In genomic region chr15:90265271-90266060, GRCh38 we compare ENCODE assay signal across 9 cellular contexts. TPM values are rescaled to one million over a fixed set of nuclear protein-coding genes. Genes with fewer than 3 reads are reported as not detected.
DNase-seq lines count a peak whose midpoint lies in the region; ATAC-seq, FAIRE-seq and TF ChIP-seq lines count a peak whose summit lies in the region.
"Had no signal": no experiment of that assay in that cellular context is flagged by ENCODE, and none has a peak within 500 bp of the region (broad histone marks: within the 10 kb centered on the region; RNA-seq: fewer than 3 reads in every experiment).

Gene NGRN, plus strand, starts transcription at chr15:90265672. Its CDS starts 41 bp downstream, at chr15:90265713.

- no peaks in the 10 kb centered on the region; the same call in 1 of the 2 replicates for H3K4me1 ChIP-seq in BE2C

- no peaks in the 10 kb centered on the region for H3K9me3 ChIP-seq in BE2C

- peak; percentile 90 for ATAC-seq in HG03442 (IDR thresholded peaks at IDR 0.05; ENCODE audit: unreplicated experiment)

- DNase-seq in BE2C, result peak; percentile 92
- peak; percentile 83 for DNase-seq in GM19239 (ENCODE audit: insufficient read length, low spot score)
- DNase-seq in NCI-H510A treated with DMSO at 0.1 percent for 48 hours (lab: John Stamatoyannopoulos, UW), result peak; percentile 62
- DNase-seq in activated CD4-positive, alpha-beta T cell treated with anti-CD3 and anti-CD28 coated beads for 24 hours (ENCODE audit: low read depth in 2 of 2), result peak; percentile 84 to 85
- DNase-seq in cerebellum (ENCODE audit: low spot score), result peak; percentile 90
- peak; percentile 63 for DNase-seq in kidney epithelial cell (ENCODE audit: low read depth)
- peak; percentile 96 for DNase-seq in stimulated activated CD4-positive, alpha-beta T cell treated with anti-CD3 and anti-CD28 coated beads, Interleukin-15, amount 100 ng/mL, for 24 hours

- TF ChIP-seq CTCF in BE2C (IDR thresholded peaks at IDR 0.05; ENCODE audit: low read depth, low read length) (no peak), kidney epithelial cell (IDR thresholded peaks at IDR 0.05; ENCODE audit: insufficient read depth, low read length, poor library complexity, severe bottlenecking) (no peak)

- H3K4me3 ChIP-seq in BE2C (ENCODE audit: low read depth, low read length) (peak within 1 kb of the TSS; percentile 95), kidney epithelial cell (ENCODE audit: low read depth, low read length) (peak within 1 kb of the TSS; percentile 71)

- H3K36me3 ChIP-seq in BE2C (peaks cover 18% of the 10 kb centered on the region), kidney epithelial cell (ENCODE audit: control insufficient read depth, insufficient read depth, low read length) (no peaks in the 10 kb centered on the region)

- FAIRE-seq in GM19239 (lab: Jason Lieb, UNC), result peak; percentile 95
- FAIRE-seq: islet of Langerhans had no signal

- H3K27me3 ChIP-seq in BE2C (no peaks in the 10 kb centered on the region), kidney epithelial cell (ENCODE audit: control insufficient read depth, insufficient read depth, low read length) (no peaks in the 10 kb centered on the region)

RNA-seq across cellular contexts. Expression of gene NGRN, which starts in this region (rescaled TPM):
- polyA plus RNA-seq in BE2C (2012; ENCODE audit: insufficient read depth, insufficient read length, low read depth), result 226 TPM
- total RNA-seq in cerebellum, result 121 TPM
- 124 and 139 TPM in 2 replicates for total RNA-seq in kidney epithelial cell

Comparison
In these comparisons a context has a peak if more than half of its experiments do, and no peak if none do; other contexts are left out.
1. Peak in every context shown above with its lines: DNase-seq, ATAC-seq and H3K4me3 ChIP-seq.